In genomic region chr14:61889914-61890351, GRCh38 we compare ENCODE assay signal across 8 cellular contexts.
DNase-seq lines count a peak whose midpoint lies in the region; ATAC-seq and TF ChIP-seq lines count a peak whose summit lies in the region.

No MANE protein-coding gene starts in this region.

- TF ChIP-seq CTCF in sigmoid colon (IDR thresholded peaks at IDR 0.05) (no peak), thyroid gland (IDR thresholded peaks at IDR 0.05) (no peak)

- H3K27me3 ChIP-seq in sigmoid colon (no peaks in the 10 kb centered on the region), thyroid gland (no peaks in the 10 kb centered on the region)

- intact Hi-C loops in sigmoid colon (cut with DNase I), result no loop called here
- intact Hi-C loops in thyroid gland (cut with DNase I), result loop anchor here (10.0 kb wide), 1 partner anchor 235 kb away; no protein-coding TSS in a partner anchor

- H3K27ac ChIP-seq in sigmoid colon, result no peak overlapping the region
- H3K27ac ChIP-seq in thyroid gland, result no peak overlapping the region

- 20 to 30% methylated on average over 4 of the region's 4 CpGs for WGBS in sigmoid colon, 2 donors
- 75 to 81% methylated on average over 4 of the region's 4 CpGs for WGBS in thyroid gland, 2 donors

- H3K27me3 Mint-ChIP-seq in activated T-cell treated with anti-CD3 and anti-CD28 coated beads, Interleukin-2, amount 50 U/mL, for 24 hours, result peaks cover 7% of the 10 kb centered on the region

- peak overlapping the region; percentile 8 for H3K4me3 Mint-ChIP-seq in activated T-cell treated with anti-CD3 and anti-CD28 coated beads, Interleukin-2, amount 50 U/mL, for 24 hours

- H3K36me3 ChIP-seq in sigmoid colon, result no peaks in the 10 kb centered on the region
- no peaks in the 10 kb centered on the region for H3K36me3 ChIP-seq in thyroid gland

- no peak for TF ChIP-seq EP300 in sigmoid colon (IDR thresholded peaks at IDR 0.05)

- no peaks in the 10 kb centered on the region for H3K9me3 Mint-ChIP-seq in activated T-cell treated with anti-CD3 and anti-CD28 coated beads, Interleukin-2, amount 50 U/mL, for 24 hours

- H3K9me3 ChIP-seq in sigmoid colon (no peaks in the 10 kb centered on the region), thyroid gland (no peaks in the 10 kb centered on the region)

- no peaks in the 10 kb centered on the region for H3K36me3 Mint-ChIP-seq in activated T-cell treated with anti-CD3 and anti-CD28 coated beads, Interleukin-2, amount 50 U/mL, for 24 hours (ENCODE audit: low read depth)

- DNase-seq in activated T-cell treated with anti-CD3 and anti-CD28 coated beads, Interleukin-2, amount 50 U/mL, for 24 hours, result peak; percentile 45
- DNase-seq in activated T-cell treated with anti-CD3 and anti-CD28 coated beads, Interleukin-2, amount 50 U/mL, for 1 hour, result no peak
- DNase-seq in activated CD4-positive, alpha-beta T cell treated with anti-CD3 and anti-CD28 coated beads, Interleukin-2, amount 50 U/mL, for 48 hours, result peak; percentile 8 to 10
- DNase-seq in stimulated activated CD4-positive, alpha-beta T cell treated with anti-CD3 and anti-CD28 coated beads, Interleukin-1b, Interleukin-23, amount 100 ng/mL, for 48 hours, result peak; percentile 41
- DNase-seq in sigmoid colon, result no peak
- DNase-seq in thyroid gland, result no peak
- no peak for DNase-seq in kidney glomerular epithelial cell (lab: John Stamatoyannopoulos, UW)

- H3K4me3 ChIP-seq in sigmoid colon (no peak overlapping the region), thyroid gland (replicated peaks in 1 of 3) (no peak overlapping the region)

- peaks cover 16% of the 10 kb centered on the region for H3K4me1 Mint-ChIP-seq in activated T-cell treated with anti-CD3 and anti-CD28 coated beads, Interleukin-2, amount 50 U/mL, for 24 hours (ENCODE audit: low read depth)

- peak overlapping the region; percentile 86 for H3K27ac Mint-ChIP-seq in activated T-cell treated with anti-CD3 and anti-CD28 coated beads, Interleukin-2, amount 50 U/mL, for 24 hours

- ATAC-seq in HG03139 (IDR thresholded peaks at IDR 0.05; ENCODE audit: unreplicated experiment), result peak; percentile 99

- TF ChIP-seq POLR2A in sigmoid colon (IDR thresholded peaks at IDR 0.05) (no peak), thyroid gland (IDR thresholded peaks at IDR 0.05) (no peak)

- H3K4me1 ChIP-seq in sigmoid colon (no peaks in the 10 kb centered on the region), thyroid gland (no peaks in the 10 kb centered on the region)

Comparison
In these comparisons a context has a peak if more than half of its experiments do, and no peak if none do; other contexts are left out.
1. DNase-seq: peak in activated T-cell treated with anti-CD3 and anti-CD28 coated beads, Interleukin-2, amount 50 U/mL, for 24 hours (single experiment), activated CD4-positive, alpha-beta T cell treated with anti-CD3 and anti-CD28 coated beads, Interleukin-2, amount 50 U/mL, for 48 hours (2 of 2) and stimulated activated CD4-positive, alpha-beta T cell treated with anti-CD3 and anti-CD28 coated beads, Interleukin-1b, Interleukin-23, amount 100 ng/mL, for 48 hours (single experiment); none in activated T-cell treated with anti-CD3 and anti-CD28 coated beads, Interleukin-2, amount 50 U/mL, for 1 hour (single experiment), sigmoid colon (single experiment), thyroid gland (0 of 2) and kidney glomerular epithelial cell (single experiment).